ENCODE assay signal across 33 cellular contexts in the genomic region with DNA sequence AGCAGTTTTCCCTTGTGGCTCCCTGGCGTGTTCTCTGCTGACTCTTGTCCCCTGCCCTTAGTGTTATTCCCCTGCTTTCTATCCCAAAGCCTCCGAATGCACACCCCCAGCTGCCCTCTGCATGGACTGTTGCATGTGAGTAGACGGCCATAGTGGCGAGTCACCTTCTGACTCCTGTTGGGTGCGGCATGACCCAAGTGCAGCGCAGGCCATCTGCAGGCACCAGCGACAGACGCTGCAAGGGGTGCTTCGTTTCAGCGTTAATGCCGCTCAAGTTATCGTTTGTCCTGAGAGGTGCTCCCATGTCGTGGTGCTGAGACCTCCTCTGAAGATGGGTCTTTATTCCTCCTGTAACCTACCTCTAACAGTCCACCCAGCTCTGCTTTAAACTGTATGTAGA. TPM values are rescaled to one million over a fixed set of nuclear protein-coding genes. Genes with fewer than 3 reads are reported as not detected.
A peak's percentile ranks its signal among the peaks of the same experiment; 100 is the strongest.
DNase-seq lines count a peak whose midpoint lies in the region; ATAC-seq lines count a peak whose summit lies in the region.
"Had no signal": no experiment of that assay in that cellular context is flagged by ENCODE, and none has a peak within 500 bp of the region (broad histone marks: within the 10 kb centered on the region; RNA-seq: fewer than 3 reads in every experiment).

No MANE protein-coding gene starts in this region.

- H3K36me3 Mint-ChIP-seq in T-helper 2 cell treated with Interferon-gamma antibody and Interleukin-4, amounts not matched to agents 5 μg/mL and 100 μg/mL, for 36 hours (ENCODE audit: low read depth), result peaks cover 60% of the 10 kb centered on the region
- peaks cover 56% of the 10 kb centered on the region for H3K36me3 Mint-ChIP-seq in CD4-positive, CD25-positive, alpha-beta regulatory T cell
- H3K36me3 Mint-ChIP-seq in activated CD8-positive, alpha-beta T cell treated with anti-CD3 and anti-CD28 coated beads, Interleukin-2, amount 10 ng/mL, durations not matched to agents 7 days and 5 days (ENCODE audit: low read depth), result peaks cover 74% of the 10 kb centered on the region
- H3K36me3 Mint-ChIP-seq in memory B cell, result peaks cover 38% of the 10 kb centered on the region

- H3K27ac Mint-ChIP-seq in T-helper 2 cell treated with Interferon-gamma antibody and Interleukin-4, amounts not matched to agents 5 μg/mL and 100 μg/mL, for 36 hours, result peak overlapping the region; percentile 17
- H3K27ac Mint-ChIP-seq in CD4-positive, CD25-positive, alpha-beta regulatory T cell, result peak overlapping the region; percentile 42 to 82 (median 69)
- H3K27ac Mint-ChIP-seq in activated CD8-positive, alpha-beta T cell treated with anti-CD3 and anti-CD28 coated beads, Interleukin-2, amount 10 ng/mL, durations not matched to agents 7 days and 5 days, result peak overlapping the region; percentile 55
- H3K27ac Mint-ChIP-seq in memory B cell, result peak overlapping the region; percentile 80

- peaks cover 11% of the 10 kb centered on the region for H3K4me1 ChIP-seq in CD4-positive, CD25-positive, alpha-beta regulatory T cell (ENCODE audit: control insufficient read depth, insufficient read depth, low read length, poor library complexity, severe bottlenecking)
- H3K4me1 ChIP-seq: BLaER1 treated with 17β-estradiol and CSF1 and Interleukin-3, amounts not matched to agents 10 nM and 100 nM; esophagus squamous epithelium; foreskin keratinocyte; parathyroid adenoma; right atrium auricular region had no signal

- CTCF ChIA-PET in activated CD8-positive, alpha-beta T cell treated with anti-CD3 and anti-CD28 coated beads, Interleukin-2, amount 10 ng/mL, durations not matched to agents 7 days and 5 days (lab: Charles Lee), result interaction anchor here (1.3 kb wide), 1 partner anchor 143 kb away, joined by 3 read pairs; no protein-coding TSS in a partner anchor

- H3K9me3 ChIP-seq in CD4-positive, CD25-positive, alpha-beta regulatory T cell (ENCODE audit: control insufficient read depth in 2 of 2, low read length in 2 of 2), result no peaks in the 10 kb centered on the region
- H3K9me3 ChIP-seq: BLaER1 treated with 17β-estradiol and CSF1 and Interleukin-3, amounts not matched to agents 10 nM and 100 nM; body of pancreas; esophagus squamous epithelium; heart right ventricle; lower lobe of right lung; mucosa of descending colon; right atrium auricular region had no signal

- no peaks in the 10 kb centered on the region for H3K27me3 Mint-ChIP-seq in T-helper 2 cell treated with Interferon-gamma antibody and Interleukin-4, amounts not matched to agents 5 μg/mL and 100 μg/mL, for 36 hours (ENCODE audit: low read depth)
- no peaks in the 10 kb centered on the region for H3K27me3 Mint-ChIP-seq in CD4-positive, CD25-positive, alpha-beta regulatory T cell
- H3K27me3 Mint-ChIP-seq in activated CD8-positive, alpha-beta T cell treated with anti-CD3 and anti-CD28 coated beads, Interleukin-2, amount 10 ng/mL, durations not matched to agents 7 days and 5 days (ENCODE audit: low read depth), result no peaks in the 10 kb centered on the region
- H3K27me3 Mint-ChIP-seq in memory B cell, result no peaks in the 10 kb centered on the region

- H3K27ac ChIP-seq in CD4-positive, CD25-positive, alpha-beta regulatory T cell (ENCODE audit: insufficient read depth, low read length, poor library complexity, severe bottlenecking), result no peak overlapping the region
- H3K27ac ChIP-seq: BLaER1 treated with 17β-estradiol and CSF1 and Interleukin-3, amounts not matched to agents 10 nM and 100 nM; body of pancreas; esophagus squamous epithelium; foreskin keratinocyte; heart right ventricle; lower lobe of right lung; parathyroid adenoma; right atrium auricular region had no signal

- peaks cover 7% of the 10 kb centered on the region for H3K4me1 Mint-ChIP-seq in T-helper 2 cell treated with Interferon-gamma antibody and Interleukin-4, amounts not matched to agents 5 μg/mL and 100 μg/mL, for 36 hours (ENCODE audit: low read depth)
- peaks cover 0 to 22% (median 15%) of the 10 kb centered on the region in 4 donors for H3K4me1 Mint-ChIP-seq in CD4-positive, CD25-positive, alpha-beta regulatory T cell
- H3K4me1 Mint-ChIP-seq in activated CD8-positive, alpha-beta T cell treated with anti-CD3 and anti-CD28 coated beads, Interleukin-2, amount 10 ng/mL, durations not matched to agents 7 days and 5 days (ENCODE audit: low read depth), result peaks cover 22% of the 10 kb centered on the region
- H3K4me1 Mint-ChIP-seq in memory B cell, result peaks cover 9% of the 10 kb centered on the region

- no peak for ATAC-seq in CD4-positive, CD25-positive, alpha-beta regulatory T cell (ENCODE audit: low read depth in 2 of 2)
- no peak for ATAC-seq in activated CD8-positive, alpha-beta T cell treated with anti-CD3 and anti-CD28 coated beads, Interleukin-2, amount 10 ng/mL, durations not matched to agents 7 days and 5 days
- no peak for ATAC-seq in memory B cell (ENCODE audit: low read depth)
- ATAC-seq: body of pancreas, foreskin keratinocyte, heart right ventricle, lower lobe of right lung, mucosa of descending colon, SK-N-SH treated with all-trans-retinoic acid at 6 μM for 48 hours had no signal

- H3K4me3 Mint-ChIP-seq in T-helper 2 cell treated with Interferon-gamma antibody and Interleukin-4, amounts not matched to agents 5 μg/mL and 100 μg/mL, for 36 hours, result no peak overlapping the region
- no peak overlapping the region for H3K4me3 Mint-ChIP-seq in CD4-positive, CD25-positive, alpha-beta regulatory T cell
- H3K4me3 Mint-ChIP-seq in activated CD8-positive, alpha-beta T cell treated with anti-CD3 and anti-CD28 coated beads, Interleukin-2, amount 10 ng/mL, durations not matched to agents 7 days and 5 days, result no peak overlapping the region
- no peak overlapping the region for H3K4me3 Mint-ChIP-seq in memory B cell

- DNase-seq in T-helper 2 cell treated with Interferon-gamma antibody and Interleukin-4, amounts not matched to agents 5 μg/mL and 100 μg/mL, for 36 hours (ENCODE audit: low spot score), result no peak
- no peak for DNase-seq in T-helper 2 cell
- DNase-seq in CD4-positive, CD25-positive, alpha-beta regulatory T cell, result no peak
- DNase-seq in activated CD8-positive, alpha-beta T cell treated with anti-CD3 and anti-CD28 coated beads, Interleukin-2, amount 10 ng/mL, durations not matched to agents 7 days and 5 days, result no peak
- DNase-seq in memory B cell (ENCODE audit: low spot score in 2 of 2), result no peak
- no peak for DNase-seq in T1000 (lab: John Stamatoyannopoulos, UW)
- no peak for DNase-seq in activated effector memory CD4-positive, alpha-beta T cell treated with Interleukin-2 at 50 U/mL for 16 hours
- no peak for DNase-seq in ureter (ENCODE audit: low spot score)
- DNase-seq: activated CD4-positive, alpha-beta T cell treated with anti-CD3 and anti-CD28 coated beads for 4 hours; body of pancreas; Calu3; dermis blood vessel endothelial cell; DMS79; esophagus squamous epithelium; foreskin keratinocyte; GDM1; HCEC 1CT; heart right ventricle; IMR-90; lower lobe of right lung; mucosa of descending colon; MV-4-11; NCI-H146; NCI-H226; NCI-H526 treated with DMSO at 0.1 percent for 48 hours; NK-92 treated with Interleukin-12 subunit alpha and Interleukin-12 subunit beta, amount 100 ng/mL, for 24 hours; small intestine; stimulated activated naive CD4-positive, alpha-beta T cell treated with Interleukin-2 at 50 U/mL for 16 hours had no signal

- H3K4me3 ChIP-seq in CD4-positive, CD25-positive, alpha-beta regulatory T cell (ENCODE audit: low read depth, low read length), result no peak overlapping the region
- H3K4me3 ChIP-seq: BLaER1 treated with 17β-estradiol and CSF1 and Interleukin-3, amounts not matched to agents 10 nM and 100 nM; body of pancreas; esophagus squamous epithelium; heart right ventricle; lower lobe of right lung; mucosa of descending colon; right atrium auricular region had no signal

- H3K36me3 ChIP-seq in CD4-positive, CD25-positive, alpha-beta regulatory T cell (ENCODE audit: control insufficient read depth, insufficient read depth, low read length), result peaks cover 81% of the 10 kb centered on the region

- no peaks in the 10 kb centered on the region for H3K27me3 ChIP-seq in CD4-positive, CD25-positive, alpha-beta regulatory T cell (ENCODE audit: control insufficient read depth, insufficient read depth, low read length)
- H3K27me3 ChIP-seq: BLaER1 treated with 17β-estradiol and CSF1 and Interleukin-3, amounts not matched to agents 10 nM and 100 nM; body of pancreas; esophagus squamous epithelium; foreskin keratinocyte; heart right ventricle; right atrium auricular region had no signal

- H3K9me3 Mint-ChIP-seq in T-helper 2 cell treated with Interferon-gamma antibody and Interleukin-4, amounts not matched to agents 5 μg/mL and 100 μg/mL, for 36 hours, result no peaks in the 10 kb centered on the region
- no peaks in the 10 kb centered on the region for H3K9me3 Mint-ChIP-seq in CD4-positive, CD25-positive, alpha-beta regulatory T cell
- no peaks in the 10 kb centered on the region for H3K9me3 Mint-ChIP-seq in activated CD8-positive, alpha-beta T cell treated with anti-CD3 and anti-CD28 coated beads, Interleukin-2, amount 10 ng/mL, durations not matched to agents 7 days and 5 days (ENCODE audit: insufficient read depth)
- H3K9me3 Mint-ChIP-seq in memory B cell, result no peaks in the 10 kb centered on the region
- H3K9me3 Mint-ChIP-seq: activated T-helper 2 cell treated with anti-CD3 and anti-CD28 coated beads, Interferon-gamma antibody, Interleukin-2, Interleukin-4, amounts not matched to agents 10 μg/mL and 5 μg/mL and 100 μg/mL, durations not matched to agents 14 hours and 24 hours and 36 hours had no signal

- POLR2A ChIA-PET in activated CD8-positive, alpha-beta T cell treated with anti-CD3 and anti-CD28 coated beads, Interleukin-2, amount 10 ng/mL, durations not matched to agents 7 days and 5 days (lab: Charles Lee), result interaction anchor here (0.8 kb wide), 1 partner anchor 30 kb away, joined by 3 read pairs; no protein-coding TSS in a partner anchor

RNA-seq across cellular contexts. Expression of gene NOP14, which starts 57.7 kb away (rescaled TPM):
- 25.8 TPM for total RNA-seq in CD4-positive, CD25-positive, alpha-beta regulatory T cell
- polyA plus RNA-seq in CD4-positive, CD25-positive, alpha-beta regulatory T cell, result 10 to 100 TPM in 2 of 4 donors, 1 to 10 TPM in 2; 7.6 to 15.0 (median 9.7) TPM
- total RNA-seq in activated CD8-positive, alpha-beta T cell treated with anti-CD3 and anti-CD28 coated beads, Interleukin-2, amount 10 ng/mL, durations not matched to agents 7 days and 5 days, result 10 to 100 TPM; 47.6 to 52.3 TPM
- total RNA-seq in ureter, result 43.0 TPM

RNA-seq across cellular contexts. Expression of gene GRK4, which starts 57.8 kb away (rescaled TPM):
- 2.8 TPM for total RNA-seq in CD4-positive, CD25-positive, alpha-beta regulatory T cell
- 1 to 10 TPM in 2 of 4 donors, under 1 TPM in 2; 0.64 to 1.3 (median 1.0) TPM for polyA plus RNA-seq in CD4-positive, CD25-positive, alpha-beta regulatory T cell
- 1 to 10 TPM; 2.2 to 2.6 TPM for total RNA-seq in activated CD8-positive, alpha-beta T cell treated with anti-CD3 and anti-CD28 coated beads, Interleukin-2, amount 10 ng/mL, durations not matched to agents 7 days and 5 days
- total RNA-seq in ureter, result 4.3 TPM

Comparison
In these comparisons a context has a peak if more than half of its experiments do, and no peak if none do; other contexts are left out.
1. H3K27ac Mint-ChIP-seq: peak in every context shown above with its lines; median percentile 80 in memory B cell; 69 in CD4-positive, CD25-positive, alpha-beta regulatory T cell; 55 in activated CD8-positive, alpha-beta T cell treated with anti-CD3 and anti-CD28 coated beads, Interleukin-2, amount 10 ng/mL, durations not matched to agents 7 days and 5 days; 17 in T-helper 2 cell treated with Interferon-gamma antibody and Interleukin-4, amounts not matched to agents 5 μg/mL and 100 μg/mL, for 36 hours.